In the genomic region with DNA sequence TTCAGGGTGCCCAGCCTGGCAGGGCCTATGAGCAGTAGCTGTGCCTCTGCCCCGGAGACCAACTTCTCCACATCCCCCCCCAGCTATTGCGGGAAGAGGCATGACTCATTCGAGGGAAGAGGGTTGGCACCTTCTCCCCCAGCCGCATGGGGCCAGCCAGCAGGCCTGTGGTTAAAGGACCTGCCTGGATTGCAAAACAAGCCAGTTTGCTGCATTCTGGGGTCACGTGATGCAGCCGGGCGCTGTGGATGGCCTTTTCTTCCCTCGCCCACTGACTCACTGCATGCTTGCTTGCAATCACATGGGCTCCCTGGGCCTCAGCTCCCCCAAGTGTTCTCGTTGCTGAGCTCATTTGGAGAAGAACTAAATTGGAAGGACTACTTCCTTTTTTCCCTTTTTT, we compare ENCODE assay signal across 8 cellular contexts.
A peak's percentile ranks its signal among the peaks of the same experiment; 100 is the strongest.
DNase-seq lines count a peak whose midpoint lies in the region; ATAC-seq and TF ChIP-seq lines count a peak whose summit lies in the region.

No MANE protein-coding gene starts in this region.

- DNase-seq in stimulated activated CD4-positive, alpha-beta T cell treated with anti-CD3 and anti-CD28 coated beads, Interleukin-4, amount 100 ng/mL, for 48 hours (ENCODE audit: low read depth in 2 of 2), result peak; percentile 0 to 1
- DNase-seq in stimulated activated CD4-positive, alpha-beta T cell treated with anti-CD3 and anti-CD28 coated beads, Interleukin-4, amount 100 ng/mL, for 24 hours, result no peak
- DNase-seq in activated CD4-positive, alpha-beta memory T cell treated with anti-CD3 and anti-CD28 coated beads for 36 hours, result peak; percentile 46
- peak; percentile 97 for DNase-seq in cardiac septum (ENCODE audit: low spot score)
- DNase-seq in retinal pigment epithelial cell (ENCODE audit: low read depth), result peak; percentile 86
- DNase-seq in GM10266 (ENCODE audit: extremely low spot score), result no peak
- DNase-seq in NCI-H2107 treated with DMSO at 0.1 percent for 48 hours (lab: John Stamatoyannopoulos, UW; ENCODE audit: unreplicated experiment), result no peak

- TF ChIP-seq POLR2A in GM18505 (IDR thresholded peaks at IDR 0.05; ENCODE audit: borderline replicate concordance, extremely low read depth, insufficient read depth, insufficient read length), result no peak

- TF ChIP-seq CTCF in retinal pigment epithelial cell (conservative IDR thresholded peaks at IDR 0.05; ENCODE audit: low read depth, low read length), result no peak
- no peak for TF ChIP-seq CTCF in GM10266 (IDR thresholded peaks at IDR 0.05; ENCODE audit: control insufficient read depth, insufficient read depth, low read depth, missing control alignments)

- no peaks in the 10 kb centered on the region for H3K27me3 Mint-ChIP-seq in activated CD4-positive, alpha-beta memory T cell treated with anti-CD3 and anti-CD28 coated beads for 36 hours

- POLR2A ChIA-PET in activated CD4-positive, alpha-beta memory T cell treated with anti-CD3 and anti-CD28 coated beads for 36 hours (lab: Charles Lee), result no interaction called here

- intact Hi-C loops in activated CD4-positive, alpha-beta memory T cell treated with anti-CD3 and anti-CD28 coated beads for 36 hours (cut with micrococcal nuclease), result no loop called here
- intact Hi-C loops in cardiac septum (cut with DNase I), result no loop called here

- CTCF ChIA-PET in activated CD4-positive, alpha-beta memory T cell treated with anti-CD3 and anti-CD28 coated beads for 36 hours (lab: Charles Lee), result no interaction called here

- H3K4me1 Mint-ChIP-seq in activated CD4-positive, alpha-beta memory T cell treated with anti-CD3 and anti-CD28 coated beads for 36 hours (ENCODE audit: low read depth), result no peaks in the 10 kb centered on the region

- H3K9me3 Mint-ChIP-seq in activated CD4-positive, alpha-beta memory T cell treated with anti-CD3 and anti-CD28 coated beads for 36 hours, result no peaks in the 10 kb centered on the region

- H3K4me3 Mint-ChIP-seq in activated CD4-positive, alpha-beta memory T cell treated with anti-CD3 and anti-CD28 coated beads for 36 hours, result no peak overlapping the region

- no peaks in the 10 kb centered on the region for H3K36me3 Mint-ChIP-seq in activated CD4-positive, alpha-beta memory T cell treated with anti-CD3 and anti-CD28 coated beads for 36 hours

- no peak for ATAC-seq in GM18505 (IDR thresholded peaks at IDR 0.05; ENCODE audit: unreplicated experiment)

- H3K27ac Mint-ChIP-seq in activated CD4-positive, alpha-beta memory T cell treated with anti-CD3 and anti-CD28 coated beads for 36 hours, result no peak overlapping the region

- H3K4me3 ChIP-seq in retinal pigment epithelial cell (ENCODE audit: low read length), result no peak overlapping the region

Comparison
In these comparisons a context has a peak if more than half of its experiments do, and no peak if none do; other contexts are left out.
1. DNase-seq: peak in stimulated activated CD4-positive, alpha-beta T cell treated with anti-CD3 and anti-CD28 coated beads, Interleukin-4, amount 100 ng/mL, for 48 hours (2 of 2), activated CD4-positive, alpha-beta memory T cell treated with anti-CD3 and anti-CD28 coated beads for 36 hours (single experiment), cardiac septum (single experiment) and retinal pigment epithelial cell (single experiment); none in stimulated activated CD4-positive, alpha-beta T cell treated with anti-CD3 and anti-CD28 coated beads, Interleukin-4, amount 100 ng/mL, for 24 hours (single experiment), GM10266 (single experiment) and NCI-H2107 treated with DMSO at 0.1 percent for 48 hours (single experiment).